1 cellular context compared by ENCODE assay signal in genomic region chrX:150903110-150903508, GRCh38.
TF ChIP-seq lines count a peak whose summit lies in the region.

No MANE protein-coding gene starts in this region.

TF ChIP-seq in SK-N-SH, 30 proteins besides CTCF, POLR2A, EP300 and RAD21 (continued from another document):
- no peak for TF ChIP-seq ZBTB33 (IDR thresholded peaks at IDR 0.05; ENCODE audit: borderline replicate concordance, low read depth)
- TF ChIP-seq NFIC (IDR thresholded peaks at IDR 0.05; ENCODE audit: borderline replicate concordance) = no peak
- TF ChIP-seq GABPA (IDR thresholded peaks at IDR 0.05; ENCODE audit: low read depth) = no peak
- no peak for TF ChIP-seq USF2 (IDR thresholded peaks at IDR 0.05; ENCODE audit: borderline replicate concordance, low read depth, low read length)
- no peak for TF ChIP-seq RXRA (IDR thresholded peaks at IDR 0.05; ENCODE audit: borderline replicate concordance, low read depth)
- TF ChIP-seq PBX3 (IDR thresholded peaks at IDR 0.05) = no peak
